In genomic region chr22:44037519-44038370, GRCh38 we compare ENCODE assay signal across 1 cellular context.
TF ChIP-seq lines count a peak whose summit lies in the region.

No MANE protein-coding gene starts in this region.

TF ChIP-seq in HEK293, 187 proteins besides CTCF, POLR2A, EP300 and RAD21 (continued from another document and continues in another):
- TF ChIP-seq ZBTB10 (tag by site-specific recombination; IDR thresholded peaks at IDR 0.05) (no peak), ZNF335 (tag by site-specific recombination; conservative IDR thresholded peaks at IDR 0.05) (no peak), ZNF121 (tag by site-specific recombination; IDR thresholded peaks at IDR 0.05) (no peak), ZNF280D (tag by site-specific recombination; IDR thresholded peaks at IDR 0.05) (peak; percentile 68; the same call in 1 of the 2 replicates), ZNF701 (tag by site-specific recombination; IDR thresholded peaks at IDR 0.05) (no peak), ZNF133 (tag by site-specific recombination; IDR thresholded peaks at IDR 0.05) (no peak), ZNF18 (tag by site-specific recombination; IDR thresholded peaks at IDR 0.05) (no peak), ZNF174 (tag by site-specific recombination; IDR thresholded peaks at IDR 0.05) (no peak), HIC1 (tag by site-specific recombination; IDR thresholded peaks at IDR 0.05) (no peak), PBX3 (CRISPR knock-in tag; IDR thresholded peaks at IDR 0.05) (no peak), ZFP37 (tag by site-specific recombination; IDR thresholded peaks at IDR 0.05) (peak; percentile 54; the same call in 1 of the 2 replicates), ZBTB6 (tag by site-specific recombination; IDR thresholded peaks at IDR 0.05) (no peak), MEIS1 (CRISPR knock-in tag; IDR thresholded peaks at IDR 0.05; ENCODE audit: borderline replicate concordance) (no peak), ZNF777 (tag by site-specific recombination; IDR thresholded peaks at IDR 0.05; ENCODE audit: borderline replicate concordance) (no peak), ZBTB11 (tag by site-specific recombination; conservative IDR thresholded peaks at IDR 0.05; ENCODE audit: low read depth) (no peak), ZNF707 (tag by site-specific recombination; IDR thresholded peaks at IDR 0.05) (no peak), ZNF514 (tag by site-specific recombination; IDR thresholded peaks at IDR 0.05) (no peak), KLF9 (tag by site-specific recombination; IDR thresholded peaks at IDR 0.05; ENCODE audit: low read depth) (no peak), SCRT2 (tag by site-specific recombination; IDR thresholded peaks at IDR 0.05) (peak; percentile 63; the same call in 1 of the 2 replicates), OSR2 (tag by site-specific recombination; IDR thresholded peaks at IDR 0.05) (no peak), ZXDB (tag by site-specific recombination; IDR thresholded peaks at IDR 0.05) (no peak), KLF1 (tag by site-specific recombination; IDR thresholded peaks at IDR 0.05) (no peak), ZNF843 (tag by site-specific recombination; IDR thresholded peaks at IDR 0.05) (no peak), GLIS1 (tag by site-specific recombination; IDR thresholded peaks at IDR 0.05) (0 out of 2 replicates have a peak, but pooled peaks have one; percentile 8), ZNF639 (tag by site-specific recombination; IDR thresholded peaks at IDR 0.05) (peak; percentile 73), ZNF629 (tag by site-specific recombination; IDR thresholded peaks at IDR 0.05) (peak; percentile 81), ZNF544 (tag by site-specific recombination; IDR thresholded peaks at IDR 0.05) (no peak), ZNF585B (tag by site-specific recombination; IDR thresholded peaks at IDR 0.05) (no peak), ZBTB20 (tag by site-specific recombination; IDR thresholded peaks at IDR 0.05) (no peak), REST (tag by site-specific recombination; IDR thresholded peaks at IDR 0.05) (no peak), ZNF596 (tag by site-specific recombination; IDR thresholded peaks at IDR 0.05) (no peak), ZNF223 (tag by site-specific recombination; IDR thresholded peaks at IDR 0.05) (no peak), BCL11B (tag by site-specific recombination; IDR thresholded peaks at IDR 0.05; ENCODE audit: low read depth) (no peak), SP3 (tag by site-specific recombination; IDR thresholded peaks at IDR 0.05) (no peak), ZNF391 (tag by site-specific recombination; IDR thresholded peaks at IDR 0.05; ENCODE audit: borderline replicate concordance, low read depth) (no peak)
